ENCODE assay signal across 11 cellular contexts in genomic region chr7:107989618-107990373, GRCh38. TPM values are rescaled to one million over a fixed set of nuclear protein-coding genes. Genes with fewer than 3 reads are reported as not detected.
DNase-seq lines count a peak whose midpoint lies in the region; ATAC-seq and TF ChIP-seq lines count a peak whose summit lies in the region.
"Had no signal": no experiment of that assay in that cellular context is flagged by ENCODE, and none has a peak within 500 bp of the region (broad histone marks: within the 10 kb centered on the region; RNA-seq: fewer than 3 reads in every experiment).

No MANE protein-coding gene starts in this region.

- peaks cover 26% of the 10 kb centered on the region for H3K27me3 Mint-ChIP-seq in activated CD4-positive, alpha-beta T cell treated with anti-CD3 and anti-CD28 coated beads for 36 hours

- no peak overlapping the region for H3K27ac Mint-ChIP-seq in activated CD4-positive, alpha-beta T cell treated with anti-CD3 and anti-CD28 coated beads for 36 hours

- H3K4me3 ChIP-seq in AG10803 (ENCODE audit: low read length) = no peak overlapping the region
- no peak overlapping the region for H3K4me3 ChIP-seq in Panc1 (ENCODE audit: low read depth in 2 of 2, low read length in 2 of 2)
- H3K4me3 ChIP-seq in fibroblast of lung (replicated peaks in 1 of 4; ENCODE audit: control extremely low read depth in 1 of 4, insufficient read depth in 1 of 4, low read depth in 3 of 4, low read length in 4 of 4) = no peak overlapping the region
- no peak overlapping the region for H3K4me3 ChIP-seq in parathyroid adenoma (ENCODE audit: low read depth, low read length)

- DNase-seq in AG10803 (ENCODE audit: low read depth) (peak; percentile 76), Panc1 (ENCODE audit: low read depth, low spot score) (no peak), fibroblast of lung (ENCODE audit: low read depth in 2 of 2) (peak; percentile 65 to 67), NCI-H2107 treated with DMSO at 0.1 percent for 48 hours (lab: John Stamatoyannopoulos, UW; ENCODE audit: unreplicated experiment) (no peak), globus pallidus (ENCODE audit: low spot score) (no peak), activated gamma-delta T cell (lab: John Stamatoyannopoulos, UW) (no peak)
- DNase-seq in activated CD4-positive, alpha-beta T cell treated with anti-CD3 and anti-CD28 coated beads for 36 hours = no peak
- DNase-seq: activated CD4-positive, CD25-positive, alpha-beta regulatory T cell; amygdala; naive B cell had no signal

- H3K27ac ChIP-seq in Panc1 (ENCODE audit: low read length) (0 out of 2 replicates have a peak overlapping the region, but pooled peaks have one; percentile 24), fibroblast of lung (ENCODE audit: insufficient read depth, low read length) (no peak overlapping the region), parathyroid adenoma (peak overlapping the region; percentile 16)

- intact Hi-C loops in Panc1 (cut with micrococcal nuclease; ENCODE audit: unreplicated experiment) = no loop called here
- intact Hi-C loops in activated CD4-positive, alpha-beta T cell treated with anti-CD3 and anti-CD28 coated beads for 36 hours (cut with DNase I, micrococcal nuclease) = no loop called here

- TF ChIP-seq CTCF in AG10803 (conservative IDR thresholded peaks at IDR 0.05; ENCODE audit: low read length) = no peak
- TF ChIP-seq CTCF in Panc1 (IDR thresholded peaks at IDR 0.05) = no peak
- TF ChIP-seq CTCF in fibroblast of lung (conservative IDR thresholded peaks at IDR 0.05 in 1 of 2, IDR thresholded peaks at IDR 0.05 in 1 of 2; ENCODE audit: low read depth in 1 of 2, low read length in 2 of 2) = no peak
- TF ChIP-seq CTCF in parathyroid adenoma (IDR thresholded peaks at IDR 0.05) = no peak

- H3K9me3 Mint-ChIP-seq in activated CD4-positive, alpha-beta T cell treated with anti-CD3 and anti-CD28 coated beads for 36 hours (ENCODE audit: low read depth) = no peaks in the 10 kb centered on the region

- H2AFZ ChIP-seq in fibroblast of lung (ENCODE audit: low read length) (no peak overlapping the region), parathyroid adenoma (no peak overlapping the region)

- H3K4me2 ChIP-seq in fibroblast of lung (ENCODE audit: extremely low read depth, insufficient read depth, low read length) (no peak overlapping the region), parathyroid adenoma (ENCODE audit: low read length) (no peak overlapping the region)

- H3K4me3 Mint-ChIP-seq in activated CD4-positive, alpha-beta T cell treated with anti-CD3 and anti-CD28 coated beads for 36 hours = no peak overlapping the region
- H3K4me3 Mint-ChIP-seq: naive B cell had no signal

- H3K27me3 ChIP-seq in Panc1 (ENCODE audit: control insufficient read depth, insufficient read depth, low read length) (no peaks in the 10 kb centered on the region), fibroblast of lung (ENCODE audit: control insufficient read depth, insufficient read depth, low read length) (no peaks in the 10 kb centered on the region), parathyroid adenoma (ENCODE audit: control insufficient read depth, insufficient read depth, low read length) (no peaks in the 10 kb centered on the region)

- BruUV-seq in Panc1 (replicated peaks; lab: Mats Ljungman, UMichigan) = TSS peak; percentile 5

- H3K36me3 ChIP-seq in Panc1 (ENCODE audit: control insufficient read depth, insufficient read depth, low read length) (peaks cover 14% of the 10 kb centered on the region), fibroblast of lung (ENCODE audit: control insufficient read depth, insufficient read depth, low read length) (peaks cover 17% of the 10 kb centered on the region), parathyroid adenoma (ENCODE audit: control insufficient read depth, insufficient read depth, low read length) (no peaks in the 10 kb centered on the region)

- POLR2A ChIA-PET in Panc1 (lab: Charles Lee) = interaction anchor here (0.6 kb wide), 1 partner anchor 402 kb away, joined by 3 read pairs; no protein-coding TSS in a partner anchor
- POLR2A ChIA-PET in activated CD4-positive, alpha-beta T cell treated with anti-CD3 and anti-CD28 coated beads for 36 hours (lab: Charles Lee) = no interaction called here

- no peak for ATAC-seq in Panc1
- ATAC-seq in activated CD4-positive, alpha-beta T cell treated with anti-CD3 and anti-CD28 coated beads for 36 hours = no peak

- H3K4me1 Mint-ChIP-seq in activated CD4-positive, alpha-beta T cell treated with anti-CD3 and anti-CD28 coated beads for 36 hours = no peaks in the 10 kb centered on the region
- H3K4me1 Mint-ChIP-seq: naive B cell had no signal

- H4K20me1 ChIP-seq in fibroblast of lung (ENCODE audit: control insufficient read depth, extremely low read depth, insufficient read depth, low read length) = no peaks in the 10 kb centered on the region

- CTCF ChIA-PET in Panc1 (lab: Charles Lee) = no interaction called here
- CTCF ChIA-PET in activated CD4-positive, alpha-beta T cell treated with anti-CD3 and anti-CD28 coated beads for 36 hours (lab: Charles Lee) = interaction anchor here (0.6 kb wide), 1 partner anchor 133 kb away, joined by 3 read pairs; no protein-coding TSS in a partner anchor

- no peaks in the 10 kb centered on the region for H3K36me3 Mint-ChIP-seq in activated CD4-positive, alpha-beta T cell treated with anti-CD3 and anti-CD28 coated beads for 36 hours (ENCODE audit: low read depth)
- H3K36me3 Mint-ChIP-seq: naive B cell had no signal

- H3K79me2 ChIP-seq in fibroblast of lung (ENCODE audit: control insufficient read depth, insufficient read depth, low read length) (peaks cover 4% of the 10 kb centered on the region), parathyroid adenoma (no peaks in the 10 kb centered on the region)

- in situ Hi-C loops in Panc1 (cut with HindIII; ENCODE audit: low pct_unique_long_range_greater_than_20kb, low sequenced_read_pairs) = no loop called here

- H3K4me1 ChIP-seq in Panc1 (ENCODE audit: control insufficient read depth, insufficient read depth, low read length) (peaks cover 10% of the 10 kb centered on the region), fibroblast of lung (ENCODE audit: control insufficient read depth, extremely low read depth, insufficient read depth, low read length) (peaks cover 5% of the 10 kb centered on the region), parathyroid adenoma (no peaks in the 10 kb centered on the region)

- H3K9ac ChIP-seq in fibroblast of lung (ENCODE audit: insufficient read depth, low read length) (no peak overlapping the region), parathyroid adenoma (no peak overlapping the region)

- H3K9me3 ChIP-seq in Panc1 (ENCODE audit: control insufficient read depth, insufficient read depth, low read depth, low read length) = no peaks in the 10 kb centered on the region
- no peaks in the 10 kb centered on the region for H3K9me3 ChIP-seq in fibroblast of lung (ENCODE audit: control insufficient read depth, insufficient read depth, low read depth, low read length)
- H3K9me3 ChIP-seq in parathyroid adenoma (ENCODE audit: control insufficient read depth, low read length) = no peaks in the 10 kb centered on the region

RNA-seq across cellular contexts. Expression of gene LAMB1, which starts 13.2 kb away (rescaled TPM):
- total RNA-seq in Panc1 (2021; ENCODE audit: unreplicated experiment) (204 TPM), fibroblast of lung (440 and 516 TPM in 2 replicates)
- 141 TPM for polyA plus RNA-seq in Panc1 (2012; ENCODE audit: insufficient read length)
- polyA plus RNA-seq in fibroblast of lung = 136 and 428 TPM in 2 replicates
- polyA plus RNA-seq in fibroblast of lung (2012) = 196 and 578 TPM in 2 replicates
- 977 and 1,802 TPM in 2 replicates for polyA minus RNA-seq in fibroblast of lung (ENCODE audit: low replicate concordance)
- under 1 TPM in 1 of 2 experiments, not detected in 1; 0.16 TPM for total RNA-seq in activated CD4-positive, alpha-beta T cell treated with anti-CD3 and anti-CD28 coated beads for 36 hours

Comparison
In these comparisons a context has a peak if more than half of its experiments do, and no peak if none do; other contexts are left out.
1. DNase-seq: peak in AG10803 (single experiment) and fibroblast of lung (2 of 2); none in Panc1 (single experiment), NCI-H2107 treated with DMSO at 0.1 percent for 48 hours (single experiment), globus pallidus (single experiment), activated CD4-positive, alpha-beta T cell treated with anti-CD3 and anti-CD28 coated beads for 36 hours (single experiment) and activated gamma-delta T cell (single experiment).
2. RNA of gene LAMB1, which starts 13.2 kb away (total RNA-seq): 440 to 516 TPM in fibroblast of lung and 204 TPM in Panc1 (single experiment); 0.16 TPM in activated CD4-positive, alpha-beta T cell treated with anti-CD3 and anti-CD28 coated beads for 36 hours; every median in the first group is over 100 times any median in the second.